In the genomic region with DNA sequence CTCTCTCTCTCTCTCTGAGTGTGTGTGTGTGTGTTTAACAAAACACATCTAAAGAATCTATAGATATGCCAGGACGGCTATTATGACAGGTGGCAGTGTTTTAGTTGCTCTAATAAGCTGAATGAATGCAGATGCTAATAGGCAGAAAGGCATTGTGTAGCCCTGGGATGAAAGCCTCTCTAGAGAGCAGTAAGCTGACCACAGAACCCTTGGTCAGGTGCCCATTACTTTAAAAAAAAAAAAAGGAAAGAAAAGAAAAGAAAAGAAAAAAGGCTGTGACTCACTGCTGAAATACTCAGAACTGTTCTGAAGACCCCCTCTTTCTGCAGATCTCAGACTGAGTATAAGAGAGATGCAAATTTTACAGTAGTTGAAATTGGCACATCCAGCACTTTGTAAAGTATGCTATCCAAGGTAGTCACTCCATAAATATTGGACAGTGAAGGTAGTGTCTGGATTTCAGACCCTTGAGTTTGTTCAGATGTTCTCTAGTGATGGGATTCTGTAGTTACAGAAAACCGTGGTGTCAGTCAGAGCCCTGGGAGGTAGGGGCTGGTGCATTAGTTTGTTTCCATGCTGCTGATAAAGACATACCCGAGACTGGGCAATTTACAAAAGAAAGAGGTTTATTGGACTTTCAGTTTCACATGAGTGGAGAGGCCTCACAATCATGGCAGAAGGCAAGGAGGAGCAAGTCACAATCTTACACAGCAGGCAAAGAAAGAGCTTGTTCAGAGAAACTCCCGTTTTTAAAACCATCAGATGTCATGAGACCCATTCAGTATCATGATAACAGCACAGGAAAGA, we compare ENCODE assay signal across 15 cellular contexts. TPM values are rescaled to one million over a fixed set of nuclear protein-coding genes. Genes with fewer than 3 reads are reported as not detected.
DNase-seq lines count a peak whose midpoint lies in the region; TF ChIP-seq lines count a peak whose summit lies in the region.
"Had no signal": no experiment of that assay in that cellular context is flagged by ENCODE, and none has a peak within 500 bp of the region (broad histone marks: within the 10 kb centered on the region; RNA-seq: fewer than 3 reads in every experiment).

No MANE protein-coding gene starts in this region.

- intact Hi-C loops in Calu3 (cut with micrococcal nuclease; ENCODE audit: unreplicated experiment): no loop called here

- no peaks in the 10 kb centered on the region for H3K9me3 Mint-ChIP-seq in Calu3 (ENCODE audit: low read depth, unreplicated experiment)
- H3K9me3 Mint-ChIP-seq: activated CD4-positive, alpha-beta memory T cell treated with anti-CD3 and anti-CD28 coated beads, Interleukin-2, amount 10 ng/mL, durations not matched to agents 7 days and 5 days; activated naive CD8-positive, alpha-beta T cell treated with anti-CD3 and anti-CD28 coated beads, Interleukin-2, amount 50 U/mL, for 24 hours; stimulated activated effector memory CD8-positive, alpha-beta T cell treated with anti-CD3 and anti-CD28 coated beads, Interleukin-12 subunit alpha, Interleukin-12 subunit beta, amount 100 ng/mL, for 72 hours had no signal

- TF ChIP-seq CTCF in Calu3 (IDR thresholded peaks at IDR 0.05; ENCODE audit: unreplicated experiment): no peak

- in situ Hi-C loops in ACHN (cut with HindIII; ENCODE audit: low pct_ligation_motif_present, low pct_unique_long_range_greater_than_20kb, low sequenced_read_pairs): no loop called here

- no peak for TF ChIP-seq RAD21 in Ishikawa (IDR thresholded peaks at IDR 0.05; ENCODE audit: low read depth)

- no peaks in the 10 kb centered on the region for H3K27me3 Mint-ChIP-seq in Calu3 (ENCODE audit: unreplicated experiment)

- CTCF ChIA-PET in Calu3 (lab: Charles Lee): no interaction called here

- BruUV-seq in Calu3 (replicated peaks; lab: Mats Ljungman, UMichigan): no TSS peak

- no peaks in the 10 kb centered on the region for H3K36me3 Mint-ChIP-seq in Calu3 (ENCODE audit: insufficient read depth, unreplicated experiment)
- H3K36me3 Mint-ChIP-seq: stimulated activated effector memory CD8-positive, alpha-beta T cell treated with anti-CD3 and anti-CD28 coated beads, Interleukin-12 subunit alpha, Interleukin-12 subunit beta, amount 100 ng/mL, for 72 hours had no signal

- peak; percentile 17 for DNase-seq in ACHN
- DNase-seq in astrocyte of the hippocampus (ENCODE audit: low read depth, low spot score): peak; percentile 93
- DNase-seq in kidney tubule cell (ENCODE audit: low spot score): peak; percentile 4
- DNase-seq in DMS53 (lab: John Stamatoyannopoulos, UW): no peak
- no peak for DNase-seq in activated CD8-positive, alpha-beta memory T cell treated with anti-CD3 and anti-CD28 coated beads, Interleukin-2, amount 50 U/mL, for 48 hours
- DNase-seq in Calu3: no peak
- DNase-seq in NCI-H2081 (lab: John Stamatoyannopoulos, UW): no peak
- DNase-seq: activated CD4-positive, alpha-beta memory T cell treated with anti-CD3 and anti-CD28 coated beads, Interleukin-2, amount 10 ng/mL, durations not matched to agents 7 days and 5 days; activated naive CD8-positive, alpha-beta T cell treated with anti-CD3 and anti-CD28 coated beads, Interleukin-2, amount 50 U/mL, for 24 hours; left cardiac atrium; NCI-H1930; SW 1271; trophoblast cell had no signal

- H3K27ac Mint-ChIP-seq in Calu3 (ENCODE audit: unreplicated experiment): no peak overlapping the region
- H3K27ac Mint-ChIP-seq: activated CD4-positive, alpha-beta memory T cell treated with anti-CD3 and anti-CD28 coated beads, Interleukin-2, amount 10 ng/mL, durations not matched to agents 7 days and 5 days; activated naive CD8-positive, alpha-beta T cell treated with anti-CD3 and anti-CD28 coated beads, Interleukin-2, amount 50 U/mL, for 24 hours; stimulated activated effector memory CD8-positive, alpha-beta T cell treated with anti-CD3 and anti-CD28 coated beads, Interleukin-12 subunit alpha, Interleukin-12 subunit beta, amount 100 ng/mL, for 72 hours had no signal

- H3K4me3 Mint-ChIP-seq in Calu3 (ENCODE audit: low read depth, unreplicated experiment): no peak overlapping the region
- H3K4me3 Mint-ChIP-seq: activated CD4-positive, alpha-beta memory T cell treated with anti-CD3 and anti-CD28 coated beads, Interleukin-2, amount 10 ng/mL, durations not matched to agents 7 days and 5 days; activated naive CD8-positive, alpha-beta T cell treated with anti-CD3 and anti-CD28 coated beads, Interleukin-2, amount 50 U/mL, for 24 hours; stimulated activated effector memory CD8-positive, alpha-beta T cell treated with anti-CD3 and anti-CD28 coated beads, Interleukin-12 subunit alpha, Interleukin-12 subunit beta, amount 100 ng/mL, for 72 hours had no signal

- TF ChIP-seq EP300 in Ishikawa (IDR thresholded peaks at IDR 0.05; ENCODE audit: borderline replicate concordance): no peak

- no peaks in the 10 kb centered on the region for H3K4me1 Mint-ChIP-seq in Calu3 (ENCODE audit: low read depth, unreplicated experiment)
- H3K4me1 Mint-ChIP-seq: activated CD4-positive, alpha-beta memory T cell treated with anti-CD3 and anti-CD28 coated beads, Interleukin-2, amount 10 ng/mL, durations not matched to agents 7 days and 5 days; activated naive CD8-positive, alpha-beta T cell treated with anti-CD3 and anti-CD28 coated beads, Interleukin-2, amount 50 U/mL, for 24 hours; stimulated activated effector memory CD8-positive, alpha-beta T cell treated with anti-CD3 and anti-CD28 coated beads, Interleukin-12 subunit alpha, Interleukin-12 subunit beta, amount 100 ng/mL, for 72 hours had no signal

TF ChIP-seq in Ishikawa, 13 proteins besides CTCF, POLR2A, EP300 and RAD21:
- TF ChIP-seq NFIC (IDR thresholded peaks at IDR 0.05): no peak
- TF ChIP-seq, protein P1, sequence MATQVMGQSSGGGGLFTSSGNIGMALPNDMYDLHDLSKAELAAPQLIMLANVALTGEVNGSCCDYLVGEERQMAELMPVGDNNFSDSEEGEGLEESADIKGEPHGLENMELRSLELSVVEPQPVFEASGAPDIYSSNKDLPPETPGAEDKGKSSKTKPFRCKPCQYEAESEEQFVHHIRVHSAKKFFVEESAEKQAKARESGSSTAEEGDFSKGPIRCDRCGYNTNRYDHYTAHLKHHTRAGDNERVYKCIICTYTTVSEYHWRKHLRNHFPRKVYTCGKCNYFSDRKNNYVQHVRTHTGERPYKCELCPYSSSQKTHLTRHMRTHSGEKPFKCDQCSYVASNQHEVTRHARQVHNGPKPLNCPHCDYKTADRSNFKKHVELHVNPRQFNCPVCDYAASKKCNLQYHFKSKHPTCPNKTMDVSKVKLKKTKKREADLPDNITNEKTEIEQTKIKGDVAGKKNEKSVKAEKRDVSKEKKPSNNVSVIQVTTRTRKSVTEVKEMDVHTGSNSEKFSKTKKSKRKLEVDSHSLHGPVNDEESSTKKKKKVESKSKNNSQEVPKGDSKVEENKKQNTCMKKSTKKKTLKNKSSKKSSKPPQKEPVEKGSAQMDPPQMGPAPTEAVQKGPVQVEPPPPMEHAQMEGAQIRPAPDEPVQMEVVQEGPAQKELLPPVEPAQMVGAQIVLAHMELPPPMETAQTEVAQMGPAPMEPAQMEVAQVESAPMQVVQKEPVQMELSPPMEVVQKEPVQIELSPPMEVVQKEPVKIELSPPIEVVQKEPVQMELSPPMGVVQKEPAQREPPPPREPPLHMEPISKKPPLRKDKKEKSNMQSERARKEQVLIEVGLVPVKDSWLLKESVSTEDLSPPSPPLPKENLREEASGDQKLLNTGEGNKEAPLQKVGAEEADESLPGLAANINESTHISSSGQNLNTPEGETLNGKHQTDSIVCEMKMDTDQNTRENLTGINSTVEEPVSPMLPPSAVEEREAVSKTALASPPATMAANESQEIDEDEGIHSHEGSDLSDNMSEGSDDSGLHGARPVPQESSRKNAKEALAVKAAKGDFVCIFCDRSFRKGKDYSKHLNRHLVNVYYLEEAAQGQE (IDR thresholded peaks at IDR 0.05; ENCODE audit: low read depth): peak; percentile 20; the same call in 1 of the 2 replicates
TF ChIP-seq in Ishikawa: peak in this region for 1.

RNA-seq across cellular contexts. Expression of gene OSBPL6, which starts 30.9 kb away (rescaled TPM):
- total RNA-seq in Calu3 (2022): 1.0 and 2.3 TPM in 2 replicates

Comparison
In these comparisons a context has a peak if more than half of its experiments do, and no peak if none do; other contexts are left out.
1. DNase-seq: peak in ACHN (single experiment), astrocyte of the hippocampus (single experiment) and kidney tubule cell (single experiment); none in DMS53 (single experiment), activated CD8-positive, alpha-beta memory T cell treated with anti-CD3 and anti-CD28 coated beads, Interleukin-2, amount 50 U/mL, for 48 hours (single experiment), Calu3 (single experiment) and NCI-H2081 (0 of 2).